10 cellular contexts compared by ENCODE assay signal in genomic region chr12:1518763-1519516, GRCh38.
DNase-seq lines count a peak whose midpoint lies in the region; ATAC-seq, FAIRE-seq and TF ChIP-seq lines count a peak whose summit lies in the region.
"Had no signal": no experiment of that assay in that cellular context is flagged by ENCODE, and none has a peak within 500 bp of the region (broad histone marks: within the 10 kb centered on the region; RNA-seq: fewer than 3 reads in every experiment).

No MANE protein-coding gene starts in this region.

- H3K4me1 ChIP-seq in Panc1 (ENCODE audit: control insufficient read depth, insufficient read depth, low read length), result peaks cover 16% of the 10 kb centered on the region
- peaks cover 3 to 13% of the 10 kb centered on the region in 2 donors for H3K4me1 ChIP-seq in thyroid gland
- no peaks in the 10 kb centered on the region for H3K4me1 ChIP-seq in small intestine (ENCODE audit: control insufficient read depth in 2 of 2, insufficient read depth in 1 of 2, low read depth in 1 of 2, low read length in 1 of 2)
- H3K4me1 ChIP-seq: BE2C had no signal

- H3K27me3 ChIP-seq in Panc1 (ENCODE audit: control insufficient read depth, insufficient read depth, low read length), result no peaks in the 10 kb centered on the region
- H3K27me3 ChIP-seq in thyroid gland, result no peaks in the 10 kb centered on the region
- H3K27me3 ChIP-seq in small intestine (ENCODE audit: control insufficient read depth in 2 of 2, insufficient read depth in 2 of 2, low read length in 2 of 2), result peaks cover 0 to 3% of the 10 kb centered on the region in 2 donors
- H3K27me3 ChIP-seq: BE2C had no signal

- H3K36me3 ChIP-seq in Panc1 (ENCODE audit: control insufficient read depth, insufficient read depth, low read length) (no peaks in the 10 kb centered on the region), thyroid gland (no peaks in the 10 kb centered on the region), small intestine (ENCODE audit: control insufficient read depth in 2 of 2, insufficient read depth in 2 of 2, low read length in 2 of 2) (no peaks in the 10 kb centered on the region)
- H3K36me3 ChIP-seq: BE2C had no signal

- peak; percentile 89 for ATAC-seq in Panc1
- ATAC-seq in GM19035 (IDR thresholded peaks at IDR 0.05; ENCODE audit: unreplicated experiment), result no peak

- no peak for TF ChIP-seq POLR2A in thyroid gland (IDR thresholded peaks at IDR 0.05)

- BruUV-seq in Panc1 (replicated peaks; lab: Mats Ljungman, UMichigan), result no TSS peak

- 0 out of 2 replicates have a peak overlapping the region, but pooled peaks have one; percentile 23 for H3K27ac ChIP-seq in Panc1 (ENCODE audit: low read length)
- no peak overlapping the region for H3K27ac ChIP-seq in thyroid gland
- no peak overlapping the region for H3K27ac ChIP-seq in small intestine (ENCODE audit: low read depth in 1 of 2, low read length in 1 of 2)

- no peak for FAIRE-seq in small intestine (lab: Jason Lieb, UNC)

- DNase-seq in activated CD8-positive, alpha-beta memory T cell treated with anti-CD3 and anti-CD28 coated beads, Interleukin-2, amount 50 U/mL, for 48 hours, result peak; percentile 46
- no peak for DNase-seq in activated CD8-positive, alpha-beta memory T cell treated with anti-CD3 and anti-CD28 coated beads, Interleukin-2, amount 50 U/mL, for 4 hours
- DNase-seq in Panc1 (ENCODE audit: low read depth, low spot score), result peak; percentile 33
- peak; percentile 63 for DNase-seq in fibroblast of the conjunctiva (ENCODE audit: low read depth)
- peak; percentile 14 to 24 for DNase-seq in thyroid gland
- DNase-seq in small intestine, result no peak
- no peak for DNase-seq in stimulated activated CD4-positive, alpha-beta T cell treated with anti-CD3 and anti-CD28 coated beads, Interleukin-2, amount 100 ng/mL, for 24 hours
- DNase-seq: BE2C, OCI-M1 had no signal

- in situ Hi-C loops in Panc1 (cut with HindIII; ENCODE audit: low pct_unique_long_range_greater_than_20kb, low sequenced_read_pairs), result no loop called here

- POLR2A ChIA-PET in Panc1 (lab: Charles Lee), result no interaction called here

- TF ChIP-seq CTCF in Panc1 (IDR thresholded peaks at IDR 0.05), result no peak
- no peak for TF ChIP-seq CTCF in thyroid gland (IDR thresholded peaks at IDR 0.05)

- 28 to 33% methylated on average over 14 to 20 of the region's 23 CpGs for WGBS in thyroid gland, 2 donors
- WGBS in small intestine, 3 donors, result 14 to 45% (median 24%) methylated on average over 17 to 23 of the region's 23 CpGs

- intact Hi-C loops in Panc1 (cut with micrococcal nuclease; ENCODE audit: unreplicated experiment), result no loop called here
- intact Hi-C loops in thyroid gland (cut with DNase I), result no loop called here

- H3K4me3 ChIP-seq in Panc1 (ENCODE audit: low read depth in 2 of 2, low read length in 2 of 2) (no peak overlapping the region), thyroid gland (replicated peaks in 1 of 3) (no peak overlapping the region), small intestine (ENCODE audit: low read depth in 1 of 2, low read length in 2 of 2) (no peak overlapping the region)

- H3K9me3 ChIP-seq in Panc1 (ENCODE audit: control insufficient read depth, insufficient read depth, low read depth, low read length) (no peaks in the 10 kb centered on the region), thyroid gland (no peaks in the 10 kb centered on the region), small intestine (ENCODE audit: control insufficient read depth, low read depth) (no peaks in the 10 kb centered on the region)

- CTCF ChIA-PET in Panc1 (lab: Charles Lee), result no interaction called here

Comparison
In these comparisons a context has a peak if more than half of its experiments do, and no peak if none do; other contexts are left out.
1. DNase-seq: peak in activated CD8-positive, alpha-beta memory T cell treated with anti-CD3 and anti-CD28 coated beads, Interleukin-2, amount 50 U/mL, for 48 hours (single experiment), Panc1 (single experiment), fibroblast of the conjunctiva (single experiment) and thyroid gland (2 of 2); none in activated CD8-positive, alpha-beta memory T cell treated with anti-CD3 and anti-CD28 coated beads, Interleukin-2, amount 50 U/mL, for 4 hours (single experiment), small intestine (single experiment) and stimulated activated CD4-positive, alpha-beta T cell treated with anti-CD3 and anti-CD28 coated beads, Interleukin-2, amount 100 ng/mL, for 24 hours (0 of 2).